Comparison of ENCODE assay signal across 17 cellular contexts in the genomic region with DNA sequence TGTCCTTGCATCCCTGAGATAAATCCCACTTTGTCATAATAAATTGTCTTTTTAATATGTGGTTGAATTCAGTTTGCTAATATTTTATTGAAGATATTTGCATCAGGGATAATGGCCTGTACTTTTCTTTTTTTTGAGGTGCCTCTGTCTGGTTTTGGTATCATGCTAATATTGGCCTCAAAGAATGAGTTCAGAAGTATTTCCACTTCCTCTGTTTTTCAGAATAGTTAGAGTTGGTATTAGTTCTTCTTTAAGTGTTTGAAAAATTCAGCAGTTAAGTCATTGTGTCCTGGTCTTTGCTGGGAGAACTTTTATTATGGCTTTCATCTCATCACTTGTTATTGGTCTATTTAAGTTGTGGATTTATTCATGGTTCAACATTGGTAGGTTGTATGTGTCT.
"Had no signal": no experiment of that assay in that cellular context is flagged by ENCODE, and none has a peak within 500 bp of the region (broad histone marks: within the 10 kb centered on the region; RNA-seq: fewer than 3 reads in every experiment).

No MANE protein-coding gene starts in this region.

- H3K27me3 ChIP-seq: gastroesophageal sphincter, ovary, sigmoid colon, upper lobe of left lung had no signal

- H3K27ac Mint-ChIP-seq: stimulated activated naive CD8-positive, alpha-beta T cell treated with anti-CD3 and anti-CD28 coated beads, Interleukin-15, Interleukin-2, amounts not matched to agents 100 ng/mL and 50 ng/mL, for 24 hours had no signal

- H3K4me3 ChIP-seq: coronary artery, gastroesophageal sphincter, ovary, sigmoid colon, upper lobe of left lung had no signal

- H3K9me3 Mint-ChIP-seq: neural crest cell; stimulated activated naive CD8-positive, alpha-beta T cell treated with anti-CD3 and anti-CD28 coated beads, Interleukin-15, Interleukin-2, amounts not matched to agents 100 ng/mL and 50 ng/mL, for 24 hours had no signal

- H3K27ac ChIP-seq: coronary artery, epithelial cell of prostate, gastroesophageal sphincter, ovary, sigmoid colon, upper lobe of left lung had no signal

- H3K4me1 Mint-ChIP-seq: neural crest cell had no signal

- ATAC-seq: activated CD4-positive, CD25-positive, alpha-beta regulatory T cell treated with anti-CD3 and anti-CD28 coated beads, Interleukin-2, amount 50 U/mL, for 24 hours; gastroesophageal sphincter; left ventricle myocardium superior had no signal

- H3K4me1 ChIP-seq: gastroesophageal sphincter, sigmoid colon, upper lobe of left lung had no signal

- DNase-seq: activated CD4-positive, alpha-beta T cell treated with anti-CD3 and anti-CD28 coated beads, Interleukin-2, amount 50 U/mL, for 4 hours; activated naive CD4-positive, alpha-beta T cell; effector CD8-positive, alpha-beta T cell; kidney; left ventricle myocardium superior; ovary; sigmoid colon; stimulated activated CD4-positive, alpha-beta T cell treated with anti-CD3 and anti-CD28 coated beads, Interleukin-12 subunit alpha, Interleukin-12 subunit beta, amount 100 ng/mL, for 4 hours; stimulated activated CD4-positive, alpha-beta T cell treated with anti-CD3 and anti-CD28 coated beads, Interleukin-2, amount 100 ng/mL, for 48 hours; stimulated activated CD8-positive, alpha-beta memory T cell treated with anti-CD3 and anti-CD28 coated beads, Interleukin-4, amount 100 ng/mL, for 48 hours; upper lobe of left lung had no signal

- H3K27me3 Mint-ChIP-seq: stimulated activated naive CD8-positive, alpha-beta T cell treated with anti-CD3 and anti-CD28 coated beads, Interleukin-15, Interleukin-2, amounts not matched to agents 100 ng/mL and 50 ng/mL, for 24 hours had no signal

- H3K9me3 ChIP-seq: gastroesophageal sphincter, ovary, sigmoid colon, upper lobe of left lung had no signal

- H3K4me3 Mint-ChIP-seq: neural crest cell had no signal

- H3K36me3 ChIP-seq: gastroesophageal sphincter, ovary, sigmoid colon, upper lobe of left lung had no signal
